ENCODE assay signal across 27 cellular contexts in genomic region chr5:56471707-56472106, GRCh38.
"Had no signal": no experiment of that assay in that cellular context is flagged by ENCODE, and none has a peak within 500 bp of the region (broad histone marks: within the 10 kb centered on the region; RNA-seq: fewer than 3 reads in every experiment).

No MANE protein-coding gene starts in this region.

- H3K4me3 Mint-ChIP-seq: mesothelial cell of epicardium; natural killer cell; stimulated activated effector memory CD8-positive, alpha-beta T cell treated with anti-CD3 and anti-CD28 coated beads, Interleukin-12 subunit alpha, Interleukin-12 subunit beta, amount 100 ng/mL, for 72 hours; stimulated activated naive CD8-positive, alpha-beta T cell treated with anti-CD3 and anti-CD28 coated beads, Interleukin-15, Interleukin-2, amounts not matched to agents 100 ng/mL and 50 ng/mL, for 24 hours; type B pancreatic cell had no signal

- H3K4me3 ChIP-seq: hepatocyte, left lung, lower lobe of right lung, ovary, right atrium auricular region, skin epidermis, suprapubic skin, thoracic aorta, tibial artery, uterus had no signal

- ATAC-seq: left colon; left lung; lower lobe of right lung; natural killer cell; sciatic nerve; stimulated activated effector memory CD8-positive, alpha-beta T cell treated with anti-CD3 and anti-CD28 coated beads, Interleukin-12 subunit alpha, Interleukin-12 subunit beta, amount 100 ng/mL, for 72 hours had no signal

- H3K27ac ChIP-seq: hepatocyte, left lung, lower lobe of right lung, ovary, right atrium auricular region, skin epidermis, suprapubic skin, thoracic aorta, tibial artery, uterus had no signal

- H3K36me3 Mint-ChIP-seq: naive B cell; natural killer cell; stimulated activated effector memory CD8-positive, alpha-beta T cell treated with anti-CD3 and anti-CD28 coated beads, Interleukin-12 subunit alpha, Interleukin-12 subunit beta, amount 100 ng/mL, for 72 hours; type B pancreatic cell had no signal

- H3K27me3 Mint-ChIP-seq: naive B cell; stimulated activated naive CD8-positive, alpha-beta T cell treated with anti-CD3 and anti-CD28 coated beads, Interleukin-15, Interleukin-2, amounts not matched to agents 100 ng/mL and 50 ng/mL, for 24 hours; type B pancreatic cell had no signal

- H3K4me1 Mint-ChIP-seq: natural killer cell; stimulated activated effector memory CD8-positive, alpha-beta T cell treated with anti-CD3 and anti-CD28 coated beads, Interleukin-12 subunit alpha, Interleukin-12 subunit beta, amount 100 ng/mL, for 72 hours had no signal

- H3K4me2 ChIP-seq: hepatocyte had no signal

- H3K27me3 ChIP-seq: hepatocyte, left lung, ovary, right atrium auricular region, suprapubic skin, tibial artery, uterus had no signal

- DNase-seq: kidney glomerular epithelial cell; left colon; left lung; lower lobe of right lung; mammary epithelial cell; mesendoderm; naive B cell; natural killer cell; ovary; stimulated activated CD4-positive, alpha-beta T cell treated with anti-CD3 and anti-CD28 coated beads, Interleukin-12 subunit alpha, Interleukin-12 subunit beta, amount 100 ng/mL, for 4 hours; stimulated activated CD4-positive, alpha-beta T cell treated with anti-CD3 and anti-CD28 coated beads, Interleukin-15, amount 100 ng/mL, for 24 hours; stimulated activated CD4-positive, alpha-beta T cell treated with anti-CD3 and anti-CD28 coated beads, Interleukin-2, amount 100 ng/mL, for 24 hours; stimulated activated CD4-positive, alpha-beta T cell treated with anti-CD3 and anti-CD28 coated beads, Interleukin-4, amount 100 ng/mL, for 1 hour; stimulated activated naive CD4-positive, alpha-beta T cell; tibial artery; uterus had no signal

- H3K9me3 ChIP-seq: left lung, lower lobe of right lung, ovary, right atrium auricular region, suprapubic skin, thoracic aorta, tibial artery, uterus had no signal

- H2AFZ ChIP-seq: hepatocyte had no signal

- H3K36me3 ChIP-seq: left lung, lower lobe of right lung, ovary, right atrium auricular region, suprapubic skin, thoracic aorta, tibial artery, uterus had no signal

- H3K27ac Mint-ChIP-seq: naive B cell; natural killer cell; progenitor cell of endocrine pancreas; stimulated activated effector memory CD8-positive, alpha-beta T cell treated with anti-CD3 and anti-CD28 coated beads, Interleukin-12 subunit alpha, Interleukin-12 subunit beta, amount 100 ng/mL, for 72 hours; stimulated activated naive CD8-positive, alpha-beta T cell treated with anti-CD3 and anti-CD28 coated beads, Interleukin-15, Interleukin-2, amounts not matched to agents 100 ng/mL and 50 ng/mL, for 24 hours; type B pancreatic cell had no signal

- H3K79me2 ChIP-seq: hepatocyte had no signal

- H3K4me1 ChIP-seq: left lung, lower lobe of right lung, right atrium auricular region, uterus had no signal
